Comparison of ENCODE assay signal across 13 cellular contexts in genomic region chr1:109312978-109313775, GRCh38.
A peak's percentile ranks its signal among the peaks of the same experiment; 100 is the strongest.
DNase-seq lines count a peak whose midpoint lies in the region; TF ChIP-seq lines count a peak whose summit lies in the region.
"Had no signal": no experiment of that assay in that cellular context is flagged by ENCODE, and none has a peak within 500 bp of the region (broad histone marks: within the 10 kb centered on the region; RNA-seq: fewer than 3 reads in every experiment).

No MANE protein-coding gene starts in this region.

- no peaks in the 10 kb centered on the region for H3K27me3 ChIP-seq in HAP-1 (ENCODE audit: low read depth)
- H3K27me3 ChIP-seq: vagina had no signal

- H3K4me1 ChIP-seq in HAP-1: no peaks in the 10 kb centered on the region
- H3K4me1 ChIP-seq: vagina had no signal

- in situ Hi-C loops in HAP-1 (cut with MboI; ENCODE audit: low sequenced_read_pairs): no loop called here

- H3K4me3 ChIP-seq in AG10803 (ENCODE audit: low read length): no peak overlapping the region
- H3K4me3 ChIP-seq in HAP-1: no peak overlapping the region
- H3K4me3 ChIP-seq: vagina had no signal

- peak; percentile 32 for DNase-seq in AG10803 (ENCODE audit: low read depth)
- peak; percentile 23 to 77 for DNase-seq in NCI-H446 (lab: John Stamatoyannopoulos, UW)
- DNase-seq in epidermal melanocyte (ENCODE audit: insufficient read length, low spot score): peak; percentile 40
- DNase-seq in middle frontal gyrus (ENCODE audit: extremely low spot score, low spot score): peak; percentile 88
- DNase-seq in HAP-1 (ENCODE audit: low spot score in 2 of 2): no peak
- no peak for DNase-seq in NCI-H748 (lab: John Stamatoyannopoulos, UW; ENCODE audit: unreplicated experiment)
- DNase-seq in NCI-H526 (lab: John Stamatoyannopoulos, UW): no peak
- DNase-seq in stimulated activated CD4-positive, alpha-beta T cell treated with anti-CD3 and anti-CD28 coated beads, Interleukin-4, amount 100 ng/mL, for 24 hours: no peak
- DNase-seq: effector CD8-positive, alpha-beta T cell; H9; NCI-H2029 treated with DMSO at 0.1 percent for 48 hours; RPMI8226 had no signal

- TF ChIP-seq CTCF in AG10803 (conservative IDR thresholded peaks at IDR 0.05; ENCODE audit: low read length): no peak

- H3K36me3 ChIP-seq in HAP-1 (replicated peaks): peaks cover 45% of the 10 kb centered on the region

- no peaks in the 10 kb centered on the region for H3K9me3 ChIP-seq in HAP-1
- H3K9me3 ChIP-seq: vagina had no signal

Comparison
In these comparisons a context has a peak if more than half of its experiments do, and no peak if none do; other contexts are left out.
1. DNase-seq: peak in AG10803 (single experiment), NCI-H446 (2 of 2), epidermal melanocyte (single experiment) and middle frontal gyrus (single experiment); none in HAP-1 (0 of 2), NCI-H748 (single experiment), NCI-H526 (0 of 2) and stimulated activated CD4-positive, alpha-beta T cell treated with anti-CD3 and anti-CD28 coated beads, Interleukin-4, amount 100 ng/mL, for 24 hours (single experiment).